22 cellular contexts compared by ENCODE assay signal in genomic region chr17:60559995-60560859, GRCh38. TPM values are rescaled to one million over a fixed set of nuclear protein-coding genes. Genes with fewer than 3 reads are reported as not detected.
DNase-seq lines count a peak whose midpoint lies in the region; ATAC-seq, FAIRE-seq and TF ChIP-seq lines count a peak whose summit lies in the region.
"Had no signal": no experiment of that assay in that cellular context is flagged by ENCODE, and none has a peak within 500 bp of the region (broad histone marks: within the 10 kb centered on the region; RNA-seq: fewer than 3 reads in every experiment).

No MANE protein-coding gene starts in this region.

- no peaks in the 10 kb centered on the region for H3K4me1 ChIP-seq in Panc1 (ENCODE audit: control insufficient read depth, insufficient read depth, low read length)
- peaks cover 38% of the 10 kb centered on the region for H3K4me1 ChIP-seq in HepG2 (ENCODE audit: insufficient read depth, low read length)
- peaks cover 24% of the 10 kb centered on the region for H3K4me1 ChIP-seq in mucosa of stomach (ENCODE audit: control insufficient read depth, insufficient read depth, low read length)
- H3K4me1 ChIP-seq: BLaER1 had no signal

- H3K9ac ChIP-seq in HepG2 (ENCODE audit: insufficient read depth, low read depth, low read length) (peak overlapping the region; percentile 68), mucosa of stomach (ENCODE audit: low read length) (peak overlapping the region; percentile 3)
- H3K9ac ChIP-seq: BLaER1 had no signal

- in situ Hi-C loops in Panc1 (cut with HindIII; ENCODE audit: low pct_unique_long_range_greater_than_20kb, low sequenced_read_pairs) = no loop called here
- in situ Hi-C loops in HepG2 (cut with HindIII; ENCODE audit: extremely low pct_ligation_motif_present, low pct_unique_long_range_greater_than_20kb) = no loop called here

- FAIRE-seq in HepG2 (lab: Jason Lieb, UNC) = peak; percentile 81
- FAIRE-seq: G401.6, GM12892, RCC 7860 had no signal

- H3K36me3 ChIP-seq in Panc1 (ENCODE audit: control insufficient read depth, insufficient read depth, low read length) (no peaks in the 10 kb centered on the region), HepG2 (replicated peaks in 1 of 2; ENCODE audit: control insufficient read depth in 1 of 2, insufficient read depth in 2 of 2, low read length in 2 of 2) (no peaks in the 10 kb centered on the region), mucosa of stomach (ENCODE audit: control insufficient read depth, insufficient read depth, low read length) (no peaks in the 10 kb centered on the region)
- H3K36me3 ChIP-seq: SJCRH30 had no signal

- POLR2A ChIA-PET in Panc1 (lab: Charles Lee) = no interaction called here
- POLR2A ChIA-PET in HepG2 (lab: Yijun Ruan, JAX) = interaction anchor here (0.7 to 4.9 kb wide), 13 partner anchors 9 to 854 kb away, joined by 3 to 42 read pairs (median 4); partner anchors contain the start of genes APPBP2 and PPM1D
- POLR2A ChIA-PET in naive thymus-derived CD8-positive, alpha-beta T cell (lab: Charles Lee) = no interaction called here

- DNase-seq in Panc1 (ENCODE audit: low read depth, low spot score) (no peak), HepG2 (ENCODE audit: low spot score) (peak; percentile 92), NCI-H1436 (lab: John Stamatoyannopoulos, UW) (no peak)
- no peak for DNase-seq in naive thymus-derived CD8-positive, alpha-beta T cell
- DNase-seq: ACHN; CD4-positive, alpha-beta T cell; COR-L47; DMS 273 treated with DMSO at 0.1 percent for 48 hours; IMR-90; NCI-H1105; NCI-H2081; NCI-H2171 treated with DMSO at 0.1 percent for 48 hours; NCI-H524 treated with DMSO at 0.1 percent for 48 hours; NCI-H82; SJCRH30 had no signal

- H3K9me3 Mint-ChIP-seq in naive thymus-derived CD8-positive, alpha-beta T cell = peaks cover 0 to 29% (median 10%) of the 10 kb centered on the region in 9 donors

- no peak; the same call in 1 of the 2 replicates for TF ChIP-seq RAD21 in HepG2 (CRISPR knock-in tag; IDR thresholded peaks at IDR 0.05)

- peak; percentile 62 to 87 for TF ChIP-seq POLR2A in HepG2 (IDR thresholded peaks at IDR 0.05; ENCODE audit: insufficient read depth in 1 of 2, low read depth in 2 of 2, low read length in 2 of 2)

- no peaks in the 10 kb centered on the region for H3K9me3 ChIP-seq in Panc1 (ENCODE audit: control insufficient read depth, insufficient read depth, low read depth, low read length)
- peaks cover 10% of the 10 kb centered on the region; the same call in 1 of the 2 replicates for H3K9me3 ChIP-seq in HepG2 (ENCODE audit: low read length)
- no peaks in the 10 kb centered on the region for H3K9me3 ChIP-seq in mucosa of stomach (ENCODE audit: control insufficient read depth, low read length)
- H3K9me3 ChIP-seq: SJCRH30 had no signal

- no peaks in the 10 kb centered on the region for H4K20me1 ChIP-seq in HepG2 (ENCODE audit: insufficient read depth, low read length)
- H4K20me1 ChIP-seq: BLaER1 had no signal

- H2AFZ ChIP-seq in HepG2 (ENCODE audit: low read length) = peak overlapping the region; percentile 92

- H3K4me1 Mint-ChIP-seq in naive thymus-derived CD8-positive, alpha-beta T cell = no peaks in the 10 kb centered on the region

- H3K27ac Mint-ChIP-seq in naive thymus-derived CD8-positive, alpha-beta T cell = no peak overlapping the region
- H3K27ac Mint-ChIP-seq: CD4-positive, alpha-beta T cell had no signal

- no TSS peak for BruUV-seq in Panc1 (replicated peaks; lab: Mats Ljungman, UMichigan)
- BruUV-seq in HepG2 (replicated peaks; lab: Mats Ljungman, UMichigan) = TSS peak; percentile 80

- peaks cover 0 to 8% (median 2%) of the 10 kb centered on the region in 5 donors for H3K27me3 Mint-ChIP-seq in naive thymus-derived CD8-positive, alpha-beta T cell
- H3K27me3 Mint-ChIP-seq: CD4-positive, alpha-beta T cell had no signal

- TF ChIP-seq CTCF in Panc1 (IDR thresholded peaks at IDR 0.05) = no peak
- peak; percentile 11; the same call in 1 of the 2 replicates for TF ChIP-seq CTCF in HepG2 (CRISPR knock-in tag; IDR thresholded peaks at IDR 0.05)

- no peaks in the 10 kb centered on the region for H3K79me2 ChIP-seq in HepG2 (ENCODE audit: insufficient read depth, low read length)

- H3K27me3 ChIP-seq in Panc1 (ENCODE audit: control insufficient read depth, insufficient read depth, low read length) (no peaks in the 10 kb centered on the region), HepG2 (ENCODE audit: control insufficient read depth in 1 of 2, insufficient read depth in 2 of 2, low read length in 2 of 2) (no peaks in the 10 kb centered on the region; a peak in 1 of 5 replicates), mucosa of stomach (ENCODE audit: control insufficient read depth, insufficient read depth, low read length) (no peaks in the 10 kb centered on the region)
- H3K27me3 ChIP-seq: BLaER1, SJCRH30 had no signal

- peak overlapping the region; percentile 82 for H3K4me2 ChIP-seq in HepG2 (ENCODE audit: low read depth, low read length)
- H3K4me2 ChIP-seq: BLaER1 had no signal

- 24% methylated on average over 26 of the region's 26 CpGs for WGBS in HepG2 (ENCODE audit: low lambda C conversion rate)

- CTCF ChIA-PET in Panc1 (lab: Charles Lee) = interaction anchor here (0.6 to 1.5 kb wide), 2 partner anchors 10 to 19 kb away, joined by 3 to 7 read pairs; no protein-coding TSS in a partner anchor
- CTCF ChIA-PET in HepG2 (lab: Yijun Ruan, JAX; ENCODE audit: low intra/inter-chr PET ratio, low total read pairs) = no interaction called here

- H3K36me3 Mint-ChIP-seq in naive thymus-derived CD8-positive, alpha-beta T cell = peaks cover 0 to 17% (median 8%) of the 10 kb centered on the region in 3 donors

- H3K27ac ChIP-seq in Panc1 (ENCODE audit: low read length) (no peak overlapping the region), HepG2 (ENCODE audit: extremely low read length, insufficient read depth, low read length) (peak overlapping the region; percentile 82)
- H3K27ac ChIP-seq: BLaER1, SJCRH30 had no signal

- ATAC-seq in Panc1 = peak; percentile 53
- peak; percentile 88 for ATAC-seq in HepG2
- ATAC-seq in esophagus mucosa = no peak
- no peak for ATAC-seq in GM19463 (IDR thresholded peaks at IDR 0.05; ENCODE audit: unreplicated experiment)
- no peak for ATAC-seq in naive thymus-derived CD8-positive, alpha-beta T cell

- no peak overlapping the region for H3K4me3 Mint-ChIP-seq in naive thymus-derived CD8-positive, alpha-beta T cell
- H3K4me3 Mint-ChIP-seq: CD4-positive, alpha-beta T cell had no signal

- TF ChIP-seq EP300 in HepG2 (IDR thresholded peaks at IDR 0.05; ENCODE audit: low read depth in 2 of 2, low read length in 2 of 2) (peak; percentile 40 to 68; a peak in 2 of 4 replicates), HepG2 (CRISPR knock-in tag; IDR thresholded peaks at IDR 0.05; ENCODE audit: borderline replicate concordance) (no peak; the same call in none of the 2 replicates)

- peak overlapping the region; percentile 3 to 35; a peak in 1 of 4 replicates for H3K4me3 ChIP-seq in Panc1 (ENCODE audit: low read depth in 2 of 2, low read length in 2 of 2)
- peak overlapping the region; percentile 61 to 77 (median 64) for H3K4me3 ChIP-seq in HepG2 (replicated peaks in 1 of 3; ENCODE audit: insufficient read depth in 1 of 3, low read depth in 2 of 3, low read length in 3 of 3)
- H3K4me3 ChIP-seq in mucosa of stomach (ENCODE audit: low read length) = no peak overlapping the region
- H3K4me3 ChIP-seq: BLaER1, SJCRH30 had no signal

- intact Hi-C loops in Panc1 (cut with micrococcal nuclease; ENCODE audit: unreplicated experiment) = no loop called here
- intact Hi-C loops in HepG2 (cut with micrococcal nuclease; ENCODE audit: unreplicated experiment) = loop anchor here (1.0 to 2.0 kb wide), 2 partner anchors 15 to 35 kb away; no protein-coding TSS in a partner anchor

RNA-seq across cellular contexts. Expression of gene APPBP2, which starts 34.2 kb away (rescaled TPM):
- total RNA-seq in Panc1 (2021; ENCODE audit: unreplicated experiment) (25.8 TPM), HepG2 (2016; rRNA removed; fragmentation: Illumina TruSeq; extraction: Trizol) (45.8 and 68.8 TPM in 2 replicates), esophagus mucosa (23.2 TPM)
- polyA plus RNA-seq in Panc1 (2012; ENCODE audit: insufficient read length) = 8.7 TPM
- total RNA-seq in HepG2 (2016; cell fraction: cytosol; rRNA removed; fragmentation: Illumina TruSeq; extraction: Trizol; ENCODE audit: low read depth) = 5.2 and 7.9 TPM in 2 replicates
- total RNA-seq in HepG2 (2016; cell fraction: insoluble cytoplasmic fraction; rRNA removed; fragmentation: Illumina TruSeq; extraction: Trizol) = 49.0 and 68.2 TPM in 2 replicates
- total RNA-seq in HepG2 (2016; cell fraction: membrane; rRNA removed; fragmentation: Illumina TruSeq; extraction: Trizol) = 9.3 and 10.9 TPM in 2 replicates
- total RNA-seq in HepG2 (2016; cell fraction: nucleus; rRNA removed; fragmentation: Illumina TruSeq; extraction: Trizol) = 23.2 and 23.8 TPM in 2 replicates
- polyA plus RNA-seq in HepG2 (2011; rRNA removed) = 15.9 and 17.5 TPM in 2 replicates
- 5.6 and 9.8 TPM in 2 replicates for polyA plus RNA-seq in HepG2 (2011; cell fraction: cytosol; rRNA removed)
- 7.9 and 10.8 TPM in 2 replicates for polyA plus RNA-seq in HepG2 (2011; cell fraction: nucleus; rRNA removed)
- 19.1 and 29.9 TPM in 2 replicates for polyA plus RNA-seq in HepG2 (2012)
- 0.89 and 1.1 TPM in 2 replicates for polyA plus RNA-seq in HepG2 (2016; cell fraction: cytosol; fragmentation: Illumina TruSeq; extraction: Trizol; ENCODE audit: low read depth)
- 30.1 and 36.8 TPM in 2 replicates for polyA plus RNA-seq in HepG2 (2016; cell fraction: insoluble cytoplasmic fraction; fragmentation: Illumina TruSeq; extraction: Trizol; ENCODE audit: low read depth)
- polyA plus RNA-seq in HepG2 (2016; cell fraction: membrane; fragmentation: Illumina TruSeq; extraction: Trizol; ENCODE audit: low read depth) = 2.9 and 3.3 TPM in 2 replicates
- 22.3 and 23.3 TPM in 2 replicates for polyA plus RNA-seq in HepG2 (2016; cell fraction: nucleus; fragmentation: Illumina TruSeq; extraction: Trizol; ENCODE audit: insufficient read depth, low read depth)
- polyA minus RNA-seq in HepG2 (2011; rRNA and poly(A)+ RNA removed; ENCODE audit: low replicate concordance) = 18.9 and 33.5 TPM in 2 replicates
- polyA minus RNA-seq in HepG2 (2011; cell fraction: cytosol; rRNA and poly(A)+ RNA removed) = 26.9 and 27.8 TPM in 2 replicates
- polyA minus RNA-seq in HepG2 (2011; cell fraction: nucleus; rRNA and poly(A)+ RNA removed) = 31.4 and 41.6 TPM in 2 replicates
- 10 to 100 TPM; 50.2 to 53.1 TPM for total RNA-seq in naive thymus-derived CD8-positive, alpha-beta T cell
- 10 to 100 TPM; 22.8 to 30.9 (median 28.5) TPM for polyA plus RNA-seq in naive thymus-derived CD8-positive, alpha-beta T cell

RNA-seq across cellular contexts. Expression of gene PPM1D, which starts 39.8 kb away (rescaled TPM):
- total RNA-seq in Panc1 (2021; ENCODE audit: unreplicated experiment) = 7.4 TPM
- 3.4 TPM for polyA plus RNA-seq in Panc1 (2012; ENCODE audit: insufficient read length)
- 26.2 and 32.3 TPM in 2 replicates for total RNA-seq in HepG2 (2016; rRNA removed; fragmentation: Illumina TruSeq; extraction: Trizol)
- total RNA-seq in HepG2 (2016; cell fraction: cytosol; rRNA removed; fragmentation: Illumina TruSeq; extraction: Trizol; ENCODE audit: low read depth) = 24.3 and 34.3 TPM in 2 replicates
- 26.8 and 33.7 TPM in 2 replicates for total RNA-seq in HepG2 (2016; cell fraction: insoluble cytoplasmic fraction; rRNA removed; fragmentation: Illumina TruSeq; extraction: Trizol)
- total RNA-seq in HepG2 (2016; cell fraction: membrane; rRNA removed; fragmentation: Illumina TruSeq; extraction: Trizol) = 16.7 and 17.3 TPM in 2 replicates
- total RNA-seq in HepG2 (2016; cell fraction: nucleus; rRNA removed; fragmentation: Illumina TruSeq; extraction: Trizol) = 18.8 and 22.5 TPM in 2 replicates
- 7.3 and 8.0 TPM in 2 replicates for polyA plus RNA-seq in HepG2 (2011; rRNA removed)
- polyA plus RNA-seq in HepG2 (2011; cell fraction: cytosol; rRNA removed) = 5.0 and 7.2 TPM in 2 replicates
- polyA plus RNA-seq in HepG2 (2011; cell fraction: nucleus; rRNA removed) = 3.7 and 4.9 TPM in 2 replicates
- 11.2 and 12.0 TPM in 2 replicates for polyA plus RNA-seq in HepG2 (2012)
- 2.3 and 2.4 TPM in 2 replicates for polyA plus RNA-seq in HepG2 (2016; cell fraction: cytosol; fragmentation: Illumina TruSeq; extraction: Trizol; ENCODE audit: low read depth)
- polyA plus RNA-seq in HepG2 (2016; cell fraction: insoluble cytoplasmic fraction; fragmentation: Illumina TruSeq; extraction: Trizol; ENCODE audit: low read depth) = 39.7 and 39.9 TPM in 2 replicates
- 7.4 and 8.2 TPM in 2 replicates for polyA plus RNA-seq in HepG2 (2016; cell fraction: membrane; fragmentation: Illumina TruSeq; extraction: Trizol; ENCODE audit: low read depth)
- 26.4 and 26.9 TPM in 2 replicates for polyA plus RNA-seq in HepG2 (2016; cell fraction: nucleus; fragmentation: Illumina TruSeq; extraction: Trizol; ENCODE audit: insufficient read depth, low read depth)
- polyA minus RNA-seq in HepG2 (2011; rRNA and poly(A)+ RNA removed; ENCODE audit: low replicate concordance) = 11.5 and 16.5 TPM in 2 replicates
- 6.4 and 7.6 TPM in 2 replicates for polyA minus RNA-seq in HepG2 (2011; cell fraction: cytosol; rRNA and poly(A)+ RNA removed)
- 9.3 and 11.1 TPM in 2 replicates for polyA minus RNA-seq in HepG2 (2011; cell fraction: nucleus; rRNA and poly(A)+ RNA removed)
- total RNA-seq in esophagus mucosa = 9.5 TPM
- 10 to 100 TPM; 18.3 to 18.6 TPM for total RNA-seq in naive thymus-derived CD8-positive, alpha-beta T cell
- 10 to 100 TPM in 1 of 3 donors, 1 to 10 TPM in 2; 5.8 to 10.9 (median 6.0) TPM for polyA plus RNA-seq in naive thymus-derived CD8-positive, alpha-beta T cell

Comparison
In these comparisons a context has a peak if more than half of its experiments do, and no peak if none do; other contexts are left out.
1. ATAC-seq: peak in Panc1 (single experiment) and HepG2 (single experiment); none in esophagus mucosa (single experiment), GM19463 (single experiment) and naive thymus-derived CD8-positive, alpha-beta T cell (0 of 2).